ENCODE assay signal across 32 cellular contexts in the genomic region with DNA sequence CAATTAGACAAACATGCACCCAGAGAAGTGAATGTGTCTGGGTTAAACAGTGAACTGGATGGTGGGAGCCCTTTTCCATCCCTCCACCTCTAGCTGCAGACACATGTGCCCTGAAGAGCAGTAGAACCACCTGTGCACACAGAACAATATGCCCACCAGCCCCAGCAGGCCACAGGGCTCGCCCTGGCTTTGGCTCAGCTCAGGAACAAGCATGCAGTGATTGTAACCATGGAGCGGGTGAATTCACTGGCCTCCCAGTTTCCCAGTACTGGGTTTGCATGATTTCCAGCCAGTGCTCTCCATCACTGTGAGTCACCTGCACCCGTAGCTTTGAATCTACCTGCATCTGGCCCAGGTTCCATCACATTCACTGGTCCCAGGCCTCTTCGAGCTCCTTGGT. TPM values are rescaled to one million over a fixed set of nuclear protein-coding genes. Genes with fewer than 3 reads are reported as not detected.
"Had no signal": no experiment of that assay in that cellular context is flagged by ENCODE, and none has a peak within 500 bp of the region (broad histone marks: within the 10 kb centered on the region; RNA-seq: fewer than 3 reads in every experiment).

No MANE protein-coding gene starts in this region.

- FAIRE-seq: colon, TTC549 had no signal

- H3K9me3 Mint-ChIP-seq: activated B cell treated with CpG ODN at 0.5 μM for 24 hours; activated CD4-positive, alpha-beta memory T cell treated with anti-CD3 and anti-CD28 coated beads for 36 hours; activated CD4-positive, alpha-beta T cell treated with anti-CD3 and anti-CD28 coated beads, Interleukin-2, amount 10 ng/mL, durations not matched to agents 24 days and 14 days; activated CD8-positive, alpha-beta T cell treated with anti-CD3 and anti-CD28 coated beads for 36 hours; activated naive CD4-positive, alpha-beta T cell treated with anti-CD3 and anti-CD28 coated beads, Interleukin-2, amount 10 ng/mL, durations not matched to agents 7 days and 5 days; activated naive CD4-positive, alpha-beta T cell treated with anti-CD3 and anti-CD28 coated beads, Interleukin-2, amount 50 U/mL, for 24 hours; activated naive CD8-positive, alpha-beta T cell treated with anti-CD3 and anti-CD28 coated beads, Interleukin-2, amount 10 ng/mL, durations not matched to agents 7 days and 5 days; activated naive CD8-positive, alpha-beta T cell treated with anti-CD3 and anti-CD28 coated beads, Interleukin-2, amount 50 U/mL, for 24 hours; activated T-cell treated with anti-CD3 and anti-CD28 coated beads, Interleukin-2, amount 50 U/mL, for 4 hours; activated T-cell treated with anti-CD3 and anti-CD28 coated beads, Interleukin-2, amount 50 U/mL, for 72 hours; activated T-helper 1 cell treated with anti-CD3 and anti-CD28 coated beads, Interleukin-12 subunit alpha, Interleukin-12 subunit beta, Interleukin-2, Interleukin-4 antibody, amounts not matched to agents 30 ng/mL and 10 ng/mL and 1 ng/mL, durations not matched to agents 14 hours and 24 hours and 36 hours; activated T-helper 17 cell treated with anti-CD3 and anti-CD28 coated beads, Interleukin-2, amount 50 U/mL, for 72 hours; T-helper 1 cell treated with Interleukin-12 subunit alpha and Interleukin-12 subunit beta and Interleukin-4 antibody, amounts not matched to agents 30 μg/mL and 1 μg/mL, for 36 hours; T-helper 2 cell treated with Interferon-gamma antibody and Interleukin-4, amounts not matched to agents 5 μg/mL and 100 μg/mL, for 36 hours had no signal

- H3K27ac Mint-ChIP-seq: activated B cell treated with CpG ODN at 0.5 μM for 24 hours; activated CD4-positive, alpha-beta memory T cell treated with anti-CD3 and anti-CD28 coated beads for 36 hours; activated CD4-positive, alpha-beta T cell treated with anti-CD3 and anti-CD28 coated beads, Interleukin-2, amount 10 ng/mL, durations not matched to agents 24 days and 14 days; activated CD8-positive, alpha-beta T cell treated with anti-CD3 and anti-CD28 coated beads for 36 hours; activated naive CD4-positive, alpha-beta T cell treated with anti-CD3 and anti-CD28 coated beads, Interleukin-2, amount 10 ng/mL, durations not matched to agents 7 days and 5 days; activated naive CD4-positive, alpha-beta T cell treated with anti-CD3 and anti-CD28 coated beads, Interleukin-2, amount 50 U/mL, for 24 hours; activated naive CD8-positive, alpha-beta T cell; activated naive CD8-positive, alpha-beta T cell treated with anti-CD3 and anti-CD28 coated beads, Interleukin-2, amount 10 ng/mL, durations not matched to agents 7 days and 5 days; activated naive CD8-positive, alpha-beta T cell treated with anti-CD3 and anti-CD28 coated beads, Interleukin-2, amount 50 U/mL, for 24 hours; activated T-cell treated with anti-CD3 and anti-CD28 coated beads, Interleukin-2, amount 50 U/mL, for 72 hours; activated T-helper 1 cell treated with anti-CD3 and anti-CD28 coated beads, Interleukin-12 subunit alpha, Interleukin-12 subunit beta, Interleukin-2, Interleukin-4 antibody, amounts not matched to agents 30 ng/mL and 10 ng/mL and 1 ng/mL, durations not matched to agents 14 hours and 24 hours and 36 hours; activated T-helper 17 cell treated with anti-CD3 and anti-CD28 coated beads, Interleukin-2, amount 50 U/mL, for 72 hours; T-helper 1 cell treated with Interleukin-12 subunit alpha and Interleukin-12 subunit beta and Interleukin-4 antibody, amounts not matched to agents 30 μg/mL and 1 μg/mL, for 36 hours; T-helper 2 cell treated with Interferon-gamma antibody and Interleukin-4, amounts not matched to agents 5 μg/mL and 100 μg/mL, for 36 hours had no signal

- DNase-seq: activated B cell treated with CpG ODN at 0.5 μM for 24 hours; activated CD4-positive, alpha-beta memory T cell treated with anti-CD3 and anti-CD28 coated beads for 36 hours; activated CD4-positive, alpha-beta T cell treated with anti-CD3 and anti-CD28 coated beads for 4 hours; activated CD4-positive, alpha-beta T cell treated with anti-CD3 and anti-CD28 coated beads, Interleukin-2, amount 10 ng/mL, durations not matched to agents 24 days and 14 days; activated CD4-positive, alpha-beta T cell treated with anti-CD3 and anti-CD28 coated beads, Interleukin-2, amount 50 U/mL, for 1 hour; activated CD4-positive, alpha-beta T cell treated with anti-CD3 and anti-CD28 coated beads, Interleukin-2, amount 50 U/mL, for 4 hours; activated CD4-positive, CD25-positive, alpha-beta regulatory T cell treated with anti-CD3 and anti-CD28 coated beads, Interleukin-2, amount 50 U/mL, for 72 hours; activated CD8-positive, alpha-beta memory T cell treated with anti-CD3 and anti-CD28 coated beads, Interleukin-2, amount 50 U/mL, for 4 hours; activated CD8-positive, alpha-beta T cell treated with anti-CD3 and anti-CD28 coated beads for 36 hours; activated gamma-delta T cell treated with Interleukin-2 at 50 U/mL for 16 hours; activated naive CD4-positive, alpha-beta T cell; activated naive CD4-positive, alpha-beta T cell treated with anti-CD3 and anti-CD28 coated beads, Interleukin-2, amount 10 ng/mL, durations not matched to agents 7 days and 5 days; activated naive CD8-positive, alpha-beta T cell treated with anti-CD3 and anti-CD28 coated beads, Interleukin-2, amount 10 ng/mL, durations not matched to agents 7 days and 5 days; activated naive CD8-positive, alpha-beta T cell treated with anti-CD3 and anti-CD28 coated beads, Interleukin-2, amount 50 U/mL, for 24 hours; activated T-cell treated with anti-CD3 and anti-CD28 coated beads for 4 hours; activated T-cell treated with anti-CD3 and anti-CD28 coated beads, Interleukin-2, amount 50 U/mL, for 1 hour; activated T-cell treated with anti-CD3 and anti-CD28 coated beads, Interleukin-2, amount 50 U/mL, for 4 hours; activated T-cell treated with anti-CD3 and anti-CD28 coated beads, Interleukin-2, amount 50 U/mL, for 72 hours; brain microvascular endothelial cell; central memory CD4-positive, alpha-beta T cell; T-helper 1 cell; T-helper 2 cell; T-helper 9 cell had no signal

- H3K27me3 Mint-ChIP-seq: activated CD8-positive, alpha-beta T cell treated with anti-CD3 and anti-CD28 coated beads for 36 hours; activated naive CD4-positive, alpha-beta T cell treated with anti-CD3 and anti-CD28 coated beads, Interleukin-2, amount 50 U/mL, for 24 hours had no signal

- H3K4me1 Mint-ChIP-seq: activated B cell treated with CpG ODN at 0.5 μM for 24 hours; activated naive CD4-positive, alpha-beta T cell treated with anti-CD3 and anti-CD28 coated beads, Interleukin-2, amount 10 ng/mL, durations not matched to agents 7 days and 5 days; activated naive CD4-positive, alpha-beta T cell treated with anti-CD3 and anti-CD28 coated beads, Interleukin-2, amount 50 U/mL, for 24 hours; activated naive CD8-positive, alpha-beta T cell treated with anti-CD3 and anti-CD28 coated beads, Interleukin-2, amount 10 ng/mL, durations not matched to agents 7 days and 5 days; activated naive CD8-positive, alpha-beta T cell treated with anti-CD3 and anti-CD28 coated beads, Interleukin-2, amount 50 U/mL, for 24 hours; activated T-helper 17 cell treated with anti-CD3 and anti-CD28 coated beads, Interleukin-2, amount 50 U/mL, for 72 hours had no signal

- H3K4me3 Mint-ChIP-seq: activated B cell treated with CpG ODN at 0.5 μM for 24 hours; activated CD4-positive, alpha-beta memory T cell treated with anti-CD3 and anti-CD28 coated beads for 36 hours; activated CD4-positive, alpha-beta T cell treated with anti-CD3 and anti-CD28 coated beads, Interleukin-2, amount 10 ng/mL, durations not matched to agents 24 days and 14 days; activated CD8-positive, alpha-beta T cell treated with anti-CD3 and anti-CD28 coated beads for 36 hours; activated naive CD4-positive, alpha-beta T cell treated with anti-CD3 and anti-CD28 coated beads, Interleukin-2, amount 10 ng/mL, durations not matched to agents 7 days and 5 days; activated naive CD4-positive, alpha-beta T cell treated with anti-CD3 and anti-CD28 coated beads, Interleukin-2, amount 50 U/mL, for 24 hours; activated naive CD8-positive, alpha-beta T cell; activated naive CD8-positive, alpha-beta T cell treated with anti-CD3 and anti-CD28 coated beads, Interleukin-2, amount 10 ng/mL, durations not matched to agents 7 days and 5 days; activated naive CD8-positive, alpha-beta T cell treated with anti-CD3 and anti-CD28 coated beads, Interleukin-2, amount 50 U/mL, for 24 hours; activated T-cell treated with anti-CD3 and anti-CD28 coated beads, Interleukin-2, amount 50 U/mL, for 4 hours; activated T-cell treated with anti-CD3 and anti-CD28 coated beads, Interleukin-2, amount 50 U/mL, for 72 hours; activated T-helper 1 cell treated with anti-CD3 and anti-CD28 coated beads, Interleukin-12 subunit alpha, Interleukin-12 subunit beta, Interleukin-2, Interleukin-4 antibody, amounts not matched to agents 30 ng/mL and 10 ng/mL and 1 ng/mL, durations not matched to agents 14 hours and 24 hours and 36 hours; activated T-helper 17 cell treated with anti-CD3 and anti-CD28 coated beads, Interleukin-2, amount 50 U/mL, for 72 hours; T-helper 1 cell treated with Interleukin-12 subunit alpha and Interleukin-12 subunit beta and Interleukin-4 antibody, amounts not matched to agents 30 μg/mL and 1 μg/mL, for 36 hours; T-helper 2 cell treated with Interferon-gamma antibody and Interleukin-4, amounts not matched to agents 5 μg/mL and 100 μg/mL, for 36 hours had no signal

- H3K36me3 Mint-ChIP-seq: activated CD4-positive, alpha-beta memory T cell treated with anti-CD3 and anti-CD28 coated beads for 36 hours; activated naive CD4-positive, alpha-beta T cell treated with anti-CD3 and anti-CD28 coated beads, Interleukin-2, amount 10 ng/mL, durations not matched to agents 7 days and 5 days; activated naive CD4-positive, alpha-beta T cell treated with anti-CD3 and anti-CD28 coated beads, Interleukin-2, amount 50 U/mL, for 24 hours; activated naive CD8-positive, alpha-beta T cell; activated naive CD8-positive, alpha-beta T cell treated with anti-CD3 and anti-CD28 coated beads, Interleukin-2, amount 10 ng/mL, durations not matched to agents 7 days and 5 days had no signal

RNA-seq across cellular contexts. Expression of a gene that starts 5.2 kb away (rescaled TPM):
- total RNA-seq: activated CD4-positive, alpha-beta T cell treated with anti-CD3 and anti-CD28 coated beads, Interleukin-2, amount 10 ng/mL, durations not matched to agents 24 days and 14 days; ascending aorta had no signal
